Comparison of ENCODE assay signal across 8 cellular contexts in genomic region chr22:26671317-26672059, GRCh38. TPM values are rescaled to one million over a fixed set of nuclear protein-coding genes. Genes with fewer than 3 reads are reported as not detected.
DNase-seq lines count a peak whose midpoint lies in the region; ATAC-seq and TF ChIP-seq lines count a peak whose summit lies in the region.

No MANE protein-coding gene starts in this region.

- peak; percentile 50 for DNase-seq in HPDE6-E6E7 (ENCODE audit: extremely low spot score)
- peak; percentile 54 to 58 (median 56) for DNase-seq in activated CD8-positive, alpha-beta memory T cell treated with anti-CD3 and anti-CD28 coated beads for 48 hours (ENCODE audit: low read depth in 2 of 3, low spot score in 2 of 3)
- DNase-seq in stimulated activated CD4-positive, alpha-beta T cell treated with anti-CD3 and anti-CD28 coated beads, Interleukin-15, amount 100 ng/mL, for 24 hours = peak; percentile 78
- no peak for DNase-seq in COLO829 (ENCODE audit: low spot score)

- no peak for ATAC-seq in gastroesophageal sphincter
- no peak for ATAC-seq in HG03342 (IDR thresholded peaks at IDR 0.05; ENCODE audit: unreplicated experiment)
- no peak for ATAC-seq in GM18861 (IDR thresholded peaks at IDR 0.05; ENCODE audit: unreplicated experiment)

- no peak for TF ChIP-seq POLR2A in gastroesophageal sphincter (IDR thresholded peaks at IDR 0.05)

- H3K4me3 ChIP-seq in GM08714 (ENCODE audit: low read length) = peak overlapping the region; percentile 24; the same call in 1 of the 2 replicates
- H3K4me3 ChIP-seq in gastroesophageal sphincter = no peak overlapping the region

- H3K4me1 ChIP-seq in gastroesophageal sphincter = peaks cover 6 to 39% (median 6%) of the 10 kb centered on the region in 3 donors

- WGBS in gastroesophageal sphincter (ENCODE audit: low coverage in 1 of 2), 2 donors = 83 to 90% methylated on average over 4 to 7 of the region's 15 CpGs

- peak overlapping the region in 3 of 4 donors; percentile 89 to 96 (median 91) for H3K27ac ChIP-seq in gastroesophageal sphincter

- no peak for TF ChIP-seq CTCF in gastroesophageal sphincter (IDR thresholded peaks at IDR 0.05)

- no peaks in the 10 kb centered on the region for H3K36me3 ChIP-seq in gastroesophageal sphincter

- H3K9me3 ChIP-seq in gastroesophageal sphincter = no peaks in the 10 kb centered on the region

- H3K27me3 ChIP-seq in gastroesophageal sphincter = peaks cover 18% of the 10 kb centered on the region

- TF ChIP-seq EP300 in gastroesophageal sphincter (IDR thresholded peaks at IDR 0.05) = no peak

RNA-seq across cellular contexts. Expression of gene MIAT, which starts 14.1 kb away (rescaled TPM):
- total RNA-seq in gastroesophageal sphincter = 1 to 10 TPM in 1 of 4 donors, under 1 TPM in 3; 0.05 to 1.1 (median 0.41) TPM

RNA-seq across cellular contexts. Expression of gene CRYBA4, which starts 49.7 kb away (rescaled TPM):
- total RNA-seq in gastroesophageal sphincter = not detected

RNA-seq across cellular contexts. Expression of gene CRYBB1, which starts 53.7 kb away (rescaled TPM):
- total RNA-seq in gastroesophageal sphincter = under 1 TPM in 1 of 4 donors, not detected in 3; 0.40 TPM
